Comparison of ENCODE assay signal across 15 cellular contexts in genomic region chr14:68104518-68104917, GRCh38.
DNase-seq lines count a peak whose midpoint lies in the region; FAIRE-seq and TF ChIP-seq lines count a peak whose summit lies in the region.
"Had no signal": no experiment of that assay in that cellular context is flagged by ENCODE, and none has a peak within 500 bp of the region (broad histone marks: within the 10 kb centered on the region; RNA-seq: fewer than 3 reads in every experiment).

No MANE protein-coding gene starts in this region.

- H3K9me3 ChIP-seq in mesodermal cell (ENCODE audit: control insufficient read depth, low read length) (peaks cover 34% of the 10 kb centered on the region), stomach (peaks cover 8 to 26% (median 20%) of the 10 kb centered on the region in 4 donors)

- WGBS in mesodermal cell (ENCODE audit: insufficient coverage in 2 of 2), 2 experiments, result no CpG with 5 or more reads among the region's 1 CpG
- WGBS in stomach, 5 donors, result 46 to 58% (median 50%) methylated on average over 1 of the region's 1 CpG

- H3K4me3 ChIP-seq in mesodermal cell (ENCODE audit: extremely low read depth, insufficient read depth, low read length, poor library complexity, severe bottlenecking) (no peak overlapping the region), stomach (no peak overlapping the region)

- peak; percentile 86 for DNase-seq in ACHN
- peak; percentile 71 for DNase-seq in HTR-8/SVneo (ENCODE audit: insufficient read length, low spot score)
- DNase-seq in dedifferentiated amniotic fluid mesenchymal stem cell (ENCODE audit: extremely low spot score), result peak; percentile 31
- DNase-seq in NCI-H1105 treated with DMSO at 0.1 percent for 48 hours (lab: John Stamatoyannopoulos, UW), result no peak
- DNase-seq in stomach, result no peak
- DNase-seq in T-helper 2 cell, result no peak
- DNase-seq in NCI-H2081 treated with DMSO at 0.1 percent for 48 hours (lab: John Stamatoyannopoulos, UW), result no peak
- DNase-seq: CD4-positive, CD25-positive, alpha-beta regulatory T cell; dermis blood vessel endothelial cell; H9; NCI-H2029 treated with DMSO at 0.1 percent for 48 hours; stimulated activated naive B cell treated with anti-CD40 and anti-IgM and Interleukin-4, amounts not matched to agents 10 μg/mL and 1 μg/mL and 100 μg/mL, for 72 hours; T-cell had no signal

- in situ Hi-C loops in ACHN (cut with HindIII; ENCODE audit: low pct_ligation_motif_present, low pct_unique_long_range_greater_than_20kb, low sequenced_read_pairs), result no loop called here

- TF ChIP-seq EP300 in stomach (IDR thresholded peaks at IDR 0.05), result no peak

- H3K36me3 ChIP-seq in mesodermal cell (ENCODE audit: control insufficient read depth, insufficient read depth, low read length) (no peaks in the 10 kb centered on the region), stomach (no peaks in the 10 kb centered on the region)

- peak; percentile 99 for FAIRE-seq in HTR-8/SVneo (lab: Jason Lieb, UNC)
- FAIRE-seq: islet of Langerhans had no signal

- no peak for TF ChIP-seq POLR2A in stomach (IDR thresholded peaks at IDR 0.05)

- intact Hi-C loops in stomach (cut with DNase I; ENCODE audit: low total_unique reads), result no loop called here

- no peak for TF ChIP-seq CTCF in stomach (IDR thresholded peaks at IDR 0.05)

- H3K4me1 ChIP-seq in mesodermal cell (ENCODE audit: control insufficient read depth, insufficient read depth, low read length, poor library complexity, severe bottlenecking), result peaks cover 44% of the 10 kb centered on the region
- peaks cover 0 to 25% (median 9%) of the 10 kb centered on the region in 4 donors for H3K4me1 ChIP-seq in stomach

- H3K27ac ChIP-seq in mesodermal cell (ENCODE audit: low read depth, low read length, severe bottlenecking), result peak overlapping the region; percentile 88
- H3K27ac ChIP-seq in stomach, result peak overlapping the region in 1 of 5 donors; percentile 59

- H3K27me3 ChIP-seq in stomach, result no peaks in the 10 kb centered on the region

Comparison
In these comparisons a context has a peak if more than half of its experiments do, and no peak if none do; other contexts are left out.
1. DNase-seq: peak in ACHN (single experiment), HTR-8/SVneo (single experiment) and dedifferentiated amniotic fluid mesenchymal stem cell (single experiment); none in NCI-H1105 treated with DMSO at 0.1 percent for 48 hours (single experiment), stomach (single experiment), T-helper 2 cell (0 of 5) and NCI-H2081 treated with DMSO at 0.1 percent for 48 hours (single experiment).